ENCODE assay signal across 8 cellular contexts in the genomic region with DNA sequence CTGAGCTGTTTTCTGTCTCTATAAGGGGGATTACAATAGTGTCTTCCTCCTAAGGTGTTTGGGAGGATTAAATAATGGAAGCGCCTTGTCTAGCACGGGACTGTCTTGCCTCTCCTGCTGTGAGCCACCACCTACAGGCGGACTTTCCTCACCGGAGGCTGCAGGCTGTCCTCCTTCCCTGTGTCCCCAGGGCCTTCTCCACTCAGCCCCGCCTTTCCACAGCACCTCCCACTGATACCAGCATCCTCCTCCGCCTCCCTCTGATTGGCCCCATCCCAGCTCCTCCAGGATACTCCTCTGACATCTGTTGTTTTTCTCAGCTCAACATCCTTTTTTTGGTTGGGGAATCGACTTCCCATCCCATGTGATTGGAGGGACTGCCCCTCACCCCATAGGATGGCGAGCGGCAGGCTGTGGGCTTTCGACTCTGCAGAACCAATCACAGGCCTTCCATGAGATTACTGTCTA. TPM values are rescaled to one million over a fixed set of nuclear protein-coding genes. Genes with fewer than 3 reads are reported as not detected.
A peak's percentile ranks its signal among the peaks of the same experiment; 100 is the strongest.
DNase-seq lines count a peak whose midpoint lies in the region; ATAC-seq and TF ChIP-seq lines count a peak whose summit lies in the region.

No MANE protein-coding gene starts in this region.

- intact Hi-C loops in esophagus muscularis mucosa (cut with DNase I) (no loop called here), mucosa of descending colon (cut with DNase I, micrococcal nuclease) (no loop called here)

- TF ChIP-seq POLR2A in esophagus muscularis mucosa (IDR thresholded peaks at IDR 0.05; ENCODE audit: low read depth): no peak

- peaks cover 4 to 24% (median 22%) of the 10 kb centered on the region in 4 donors for H3K4me1 ChIP-seq in esophagus muscularis mucosa
- peaks cover 8% of the 10 kb centered on the region for H3K4me1 ChIP-seq in mucosa of descending colon (ENCODE audit: low read depth)

- H3K36me3 ChIP-seq in esophagus muscularis mucosa: peaks cover 0 to 28% (median 17%) of the 10 kb centered on the region in 4 donors
- H3K36me3 ChIP-seq in mucosa of descending colon (ENCODE audit: low read depth): peaks cover 4% of the 10 kb centered on the region

- peak; percentile 96 for DNase-seq in DMS53 (lab: John Stamatoyannopoulos, UW)
- peak; percentile 51 for DNase-seq in HEK293T (ENCODE audit: extremely low spot score)
- DNase-seq in NCI-H526 (lab: John Stamatoyannopoulos, UW): peak; percentile 22 to 52
- peak; percentile 39 for DNase-seq in activated T-cell treated with anti-CD3 and anti-CD28 coated beads, Interleukin-2, amount 50 U/mL, for 1 hour
- no peak for DNase-seq in esophagus muscularis mucosa (ENCODE audit: extremely low spot score)
- DNase-seq in mucosa of descending colon: peak; percentile 81 to 86 (median 84)
- peak; percentile 72 for DNase-seq in superior temporal gyrus (ENCODE audit: extremely low spot score)

- peak overlapping the region; percentile 74 to 89 (median 82) for H3K27ac ChIP-seq in esophagus muscularis mucosa (replicated peaks in 1 of 4)

- 13% methylated on average over 10 of the region's 10 CpGs for WGBS in esophagus muscularis mucosa

- no peaks in the 10 kb centered on the region for H3K9me3 ChIP-seq in esophagus muscularis mucosa
- H3K9me3 ChIP-seq in mucosa of descending colon: no peaks in the 10 kb centered on the region

- TF ChIP-seq CTCF in esophagus muscularis mucosa (IDR thresholded peaks at IDR 0.05) (no peak), mucosa of descending colon (IDR thresholded peaks at IDR 0.05) (no peak)

- H3K4me3 ChIP-seq in esophagus muscularis mucosa (peak overlapping the region; percentile 62 to 72 (median 65)), mucosa of descending colon (no peak overlapping the region)

- POLR2A ChIA-PET in HEK293T (lab: Yijun Ruan, JAX): interaction anchor here (0.9 to 1.6 kb wide), 6 partner anchors 15 to 174 kb away, joined by 3 to 8 read pairs (median 4); a partner anchor contains a TSS

- no peaks in the 10 kb centered on the region for H3K27me3 ChIP-seq in esophagus muscularis mucosa

- no peak for TF ChIP-seq EP300 in esophagus muscularis mucosa (IDR thresholded peaks at IDR 0.05)

- ATAC-seq in mucosa of descending colon (peak; percentile 75), HG03521 (IDR thresholded peaks at IDR 0.05; ENCODE audit: unreplicated experiment) (no peak)

- CTCF ChIA-PET in HEK293T (lab: Yijun Ruan, JAX): interaction anchor here (1.0 to 1.1 kb wide), 2 partner anchors 9 to 23 kb away, joined by 3 to 5 read pairs; a partner anchor contains a TSS

TF ChIP-seq in HEK293T, 16 proteins besides CTCF, POLR2A, EP300 and RAD21:
- TF ChIP-seq HDGF (IDR thresholded peaks at IDR 0.05; ENCODE audit: borderline replicate concordance) (no peak), ARNT (IDR thresholded peaks at IDR 0.05) (no peak), SUZ12 (IDR thresholded peaks at IDR 0.05) (no peak), SP1 (IDR thresholded peaks at IDR 0.05) (no peak), ELF4 (IDR thresholded peaks at IDR 0.05) (no peak), LEF1 (IDR thresholded peaks at IDR 0.05; ENCODE audit: borderline replicate concordance) (no peak), FOXK2 (IDR thresholded peaks at IDR 0.05) (no peak), ZNF384 (IDR thresholded peaks at IDR 0.05) (no peak), FOXA1 (IDR thresholded peaks at IDR 0.05) (no peak), FOXM1 (IDR thresholded peaks at IDR 0.05; ENCODE audit: borderline replicate concordance) (no peak), BHLHE40 (IDR thresholded peaks at IDR 0.05; ENCODE audit: borderline replicate concordance) (no peak), NFRKB (IDR thresholded peaks at IDR 0.05) (no peak), L3MBTL2 (conservative IDR thresholded peaks at IDR 0.05) (no peak)
- TF ChIP-seq, protein P1, sequence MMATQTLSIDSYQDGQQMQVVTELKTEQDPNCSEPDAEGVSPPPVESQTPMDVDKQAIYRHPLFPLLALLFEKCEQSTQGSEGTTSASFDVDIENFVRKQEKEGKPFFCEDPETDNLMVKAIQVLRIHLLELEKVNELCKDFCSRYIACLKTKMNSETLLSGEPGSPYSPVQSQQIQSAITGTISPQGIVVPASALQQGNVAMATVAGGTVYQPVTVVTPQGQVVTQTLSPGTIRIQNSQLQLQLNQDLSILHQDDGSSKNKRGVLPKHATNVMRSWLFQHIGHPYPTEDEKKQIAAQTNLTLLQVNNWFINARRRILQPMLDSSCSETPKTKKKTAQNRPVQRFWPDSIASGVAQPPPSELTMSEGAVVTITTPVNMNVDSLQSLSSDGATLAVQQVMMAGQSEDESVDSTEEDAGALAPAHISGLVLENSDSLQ (IDR thresholded peaks at IDR 0.05): no peak
TF ChIP-seq in HEK293T: peak in this region for 0.

RNA-seq across cellular contexts. Expression of a gene that starts 0.9 kb away (rescaled TPM):
- total RNA-seq in esophagus muscularis mucosa: 10 to 100 TPM; 23.3 to 35.7 (median 29.8) TPM
- total RNA-seq in mucosa of descending colon: 10 to 100 TPM; 33.0 to 89.5 (median 76.8) TPM

RNA-seq across cellular contexts. Expression of a gene that starts 22.5 kb away (rescaled TPM):
- total RNA-seq in esophagus muscularis mucosa (1 to 10 TPM; 4.0 to 10.0 (median 7.6) TPM), mucosa of descending colon (1 to 10 TPM; 2.5 to 4.9 (median 3.8) TPM)

RNA-seq across cellular contexts. Expression of a gene that starts 35.8 kb away (rescaled TPM):
- total RNA-seq in esophagus muscularis mucosa: 100 to 1,000 TPM; 170 to 239 (median 205) TPM
- 100 to 1,000 TPM; 174 to 272 (median 212) TPM for total RNA-seq in mucosa of descending colon

RNA-seq across cellular contexts. Expression of a gene that starts 46.9 kb away (rescaled TPM):
- total RNA-seq in esophagus muscularis mucosa (100 to 1,000 TPM in 1 of 4 donors, 10 to 100 TPM in 3; 56.5 to 114 (median 79.4) TPM), mucosa of descending colon (10 to 100 TPM; 54.7 to 71.3 (median 68.8) TPM)
